Comparison of ENCODE assay signal across 29 cellular contexts in genomic region chr16:60074378-60074777, GRCh38.
"Had no signal": no experiment of that assay in that cellular context is flagged by ENCODE, and none has a peak within 500 bp of the region (broad histone marks: within the 10 kb centered on the region; RNA-seq: fewer than 3 reads in every experiment).

No MANE protein-coding gene starts in this region.

- H3K27me3 Mint-ChIP-seq: stimulated activated memory B cell treated with anti-CD40 and anti-IgM and Interleukin-4, amounts not matched to agents 10 μg/mL and 1 μg/mL and 100 μg/mL, for 72 hours; stimulated activated naive B cell treated with anti-CD40 and anti-IgM and Interleukin-4, amounts not matched to agents 10 μg/mL and 1 μg/mL and 100 μg/mL, for 72 hours; stimulated activated naive CD8-positive, alpha-beta T cell treated with anti-CD3 and anti-CD28 coated beads, Interleukin-15, amount 100 ng/mL, for 72 hours; stimulated activated naive CD8-positive, alpha-beta T cell treated with anti-CD3 and anti-CD28 coated beads, Interleukin-15, Interleukin-2, amounts not matched to agents 100 ng/mL and 50 ng/mL, for 24 hours had no signal

- H3K9me3 Mint-ChIP-seq: type B pancreatic cell had no signal

- H3K36me3 Mint-ChIP-seq: stimulated activated effector memory CD8-positive, alpha-beta T cell treated with anti-CD3 and anti-CD28 coated beads, Interleukin-12 subunit alpha, Interleukin-12 subunit beta, amount 100 ng/mL, for 72 hours; stimulated activated memory B cell treated with anti-CD40 and anti-IgM and Interleukin-4, amounts not matched to agents 10 μg/mL and 1 μg/mL and 100 μg/mL, for 72 hours; stimulated activated naive B cell treated with anti-CD40 and anti-IgM and Interleukin-4, amounts not matched to agents 10 μg/mL and 1 μg/mL and 100 μg/mL, for 72 hours; type B pancreatic cell had no signal

- FAIRE-seq: urothelium cell line had no signal

- H3K4me1 ChIP-seq: stomach, suprapubic skin, testis, thyroid gland, tibial artery, tibial nerve, transverse colon, upper lobe of left lung, upper lobe of right lung, uterus, vagina had no signal

- H3K27ac ChIP-seq: stomach, suprapubic skin, testis, thoracic aorta, thyroid gland, tibial artery, tibial nerve, transverse colon, upper lobe of left lung, upper lobe of right lung, uterus, vagina had no signal

- DNase-seq: stimulated activated CD4-positive, alpha-beta T cell treated with anti-CD3 and anti-CD28 coated beads, Interleukin-2, amount 100 ng/mL, for 48 hours; stimulated activated CD4-positive, alpha-beta T cell treated with anti-CD3 and anti-CD28 coated beads, Interleukin-4, amount 100 ng/mL, for 1 hour; stimulated activated CD4-positive, alpha-beta T cell treated with anti-CD3 and anti-CD28 coated beads, Interleukin-4, amount 100 ng/mL, for 24 hours; stimulated activated CD4-positive, alpha-beta T cell treated with anti-CD3 and anti-CD28 coated beads, Interleukin-4, amount 100 ng/mL, for 4 hours; stimulated activated CD8-positive, alpha-beta memory T cell treated with anti-CD3 and anti-CD28 coated beads, Interleukin-4, amount 100 ng/mL, for 48 hours; stimulated activated naive B cell treated with anti-CD40 and anti-IgM and Interleukin-4, amounts not matched to agents 10 μg/mL and 1 μg/mL and 100 μg/mL, for 72 hours; stimulated activated naive CD4-positive, alpha-beta T cell; stimulated activated naive CD4-positive, alpha-beta T cell treated with Interleukin-2 at 50 U/mL for 16 hours; stimulated activated naive CD8-positive, alpha-beta T cell treated with anti-CD3 and anti-CD28 coated beads, Interleukin-15, amount 100 ng/mL, for 72 hours; stimulated activated naive CD8-positive, alpha-beta T cell treated with anti-CD3 and anti-CD28 coated beads, Interleukin-15, Interleukin-2, amounts not matched to agents 100 U/mL and 50 U/mL, for 24 hours; stomach; substantia nigra; testis; thyroid gland; tibial artery; transverse colon; trophoblast cell; upper lobe of left lung; upper lobe of right lung; uterus had no signal

- H3K4me3 Mint-ChIP-seq: stimulated activated effector memory CD8-positive, alpha-beta T cell treated with anti-CD3 and anti-CD28 coated beads, Interleukin-12 subunit alpha, Interleukin-12 subunit beta, amount 100 ng/mL, for 72 hours; stimulated activated memory B cell treated with anti-CD40 and anti-IgM and Interleukin-4, amounts not matched to agents 10 μg/mL and 1 μg/mL and 100 μg/mL, for 72 hours; stimulated activated naive B cell treated with anti-CD40 and anti-IgM and Interleukin-4, amounts not matched to agents 10 μg/mL and 1 μg/mL and 100 μg/mL, for 72 hours; stimulated activated naive CD8-positive, alpha-beta T cell treated with anti-CD3 and anti-CD28 coated beads, Interleukin-15, amount 100 ng/mL, for 72 hours; stimulated activated naive CD8-positive, alpha-beta T cell treated with anti-CD3 and anti-CD28 coated beads, Interleukin-15, Interleukin-2, amounts not matched to agents 100 ng/mL and 50 ng/mL, for 24 hours; type B pancreatic cell had no signal

- H3K4me3 ChIP-seq: stomach, suprapubic skin, testis, thoracic aorta, thyroid gland, tibial artery, tibial nerve, transverse colon, upper lobe of left lung, upper lobe of right lung, uterus, vagina had no signal

- ATAC-seq: stimulated activated effector memory CD8-positive, alpha-beta T cell treated with anti-CD3 and anti-CD28 coated beads, Interleukin-12 subunit alpha, Interleukin-12 subunit beta, amount 100 ng/mL, for 72 hours; stimulated activated memory B cell treated with anti-CD40 and anti-IgM and Interleukin-4, amounts not matched to agents 10 μg/mL and 1 μg/mL and 100 μg/mL, for 72 hours; stimulated activated naive B cell treated with anti-CD40 and anti-IgM and Interleukin-4, amounts not matched to agents 10 μg/mL and 1 μg/mL and 100 μg/mL, for 72 hours; stimulated activated naive CD8-positive, alpha-beta T cell treated with anti-CD3 and anti-CD28 coated beads, Interleukin-15, amount 100 ng/mL, for 72 hours; stimulated activated naive CD8-positive, alpha-beta T cell treated with anti-CD3 and anti-CD28 coated beads, Interleukin-15, Interleukin-2, amounts not matched to agents 100 U/mL and 50 U/mL, for 24 hours; upper lobe of right lung had no signal

- H3K4me1 Mint-ChIP-seq: stimulated activated effector memory CD8-positive, alpha-beta T cell treated with anti-CD3 and anti-CD28 coated beads, Interleukin-12 subunit alpha, Interleukin-12 subunit beta, amount 100 ng/mL, for 72 hours; stimulated activated memory B cell treated with anti-CD40 and anti-IgM and Interleukin-4, amounts not matched to agents 10 μg/mL and 1 μg/mL and 100 μg/mL, for 72 hours; stimulated activated naive B cell treated with anti-CD40 and anti-IgM and Interleukin-4, amounts not matched to agents 10 μg/mL and 1 μg/mL and 100 μg/mL, for 72 hours; stimulated activated naive CD8-positive, alpha-beta T cell treated with anti-CD3 and anti-CD28 coated beads, Interleukin-15, amount 100 ng/mL, for 72 hours had no signal

- H3K36me3 ChIP-seq: stomach, suprapubic skin, thoracic aorta, thyroid gland, tibial artery, tibial nerve, transverse colon, upper lobe of left lung, upper lobe of right lung, uterus, vagina had no signal

- H3K27me3 ChIP-seq: stomach, suprapubic skin, testis, thyroid gland, tibial artery, tibial nerve, transverse colon, upper lobe of left lung, upper lobe of right lung, uterus, vagina had no signal

- H3K9me3 ChIP-seq: stomach, suprapubic skin, testis, thoracic aorta, thyroid gland, tibial artery, tibial nerve, transverse colon, upper lobe of left lung, upper lobe of right lung, uterus, vagina had no signal

- H3K27ac Mint-ChIP-seq: stimulated activated effector memory CD8-positive, alpha-beta T cell treated with anti-CD3 and anti-CD28 coated beads, Interleukin-12 subunit alpha, Interleukin-12 subunit beta, amount 100 ng/mL, for 72 hours; stimulated activated memory B cell treated with anti-CD40 and anti-IgM and Interleukin-4, amounts not matched to agents 10 μg/mL and 1 μg/mL and 100 μg/mL, for 72 hours; stimulated activated naive B cell treated with anti-CD40 and anti-IgM and Interleukin-4, amounts not matched to agents 10 μg/mL and 1 μg/mL and 100 μg/mL, for 72 hours; stimulated activated naive CD8-positive, alpha-beta T cell treated with anti-CD3 and anti-CD28 coated beads, Interleukin-15, amount 100 ng/mL, for 72 hours; stimulated activated naive CD8-positive, alpha-beta T cell treated with anti-CD3 and anti-CD28 coated beads, Interleukin-15, Interleukin-2, amounts not matched to agents 100 ng/mL and 50 ng/mL, for 24 hours; type B pancreatic cell had no signal
